9 cellular contexts compared by ENCODE assay signal in genomic region chr12:112130461-112130998, GRCh38. TPM values are rescaled to one million over a fixed set of nuclear protein-coding genes. Genes with fewer than 3 reads are reported as not detected.
DNase-seq lines count a peak whose midpoint lies in the region; ATAC-seq, FAIRE-seq and TF ChIP-seq lines count a peak whose summit lies in the region.
"Had no signal": no experiment of that assay in that cellular context is flagged by ENCODE, and none has a peak within 500 bp of the region (broad histone marks: within the 10 kb centered on the region; RNA-seq: fewer than 3 reads in every experiment).

No MANE protein-coding gene starts in this region.

- TF ChIP-seq POLR2A in HepG2 (IDR thresholded peaks at IDR 0.05; ENCODE audit: insufficient read depth in 1 of 2, low read depth in 2 of 2, low read length in 2 of 2), result no peak

- H3K9me3 ChIP-seq in SK-N-SH (no peaks in the 10 kb centered on the region), HepG2 (ENCODE audit: low read length) (no peaks in the 10 kb centered on the region)

- TF ChIP-seq RAD21 in SK-N-SH (IDR thresholded peaks at IDR 0.05; ENCODE audit: low read length), result no peak
- no peak for TF ChIP-seq RAD21 in HepG2 (CRISPR knock-in tag; IDR thresholded peaks at IDR 0.05)

- H3K36me3 ChIP-seq in SK-N-SH (replicated peaks in 1 of 2; ENCODE audit: control insufficient read depth in 1 of 2, insufficient read depth in 2 of 2, low read length in 1 of 2), result peaks cover 10 to 30% of the 10 kb centered on the region in 2 experiments
- H3K36me3 ChIP-seq in HepG2 (replicated peaks in 1 of 2; ENCODE audit: control insufficient read depth in 1 of 2, insufficient read depth in 2 of 2, low read length in 2 of 2), result peaks cover 2 to 7% of the 10 kb centered on the region in 2 experiments

- 7% methylated on average over 2 of the region's 2 CpGs for WGBS in SK-N-SH (ENCODE audit: low lambda C conversion rate)
- 53% methylated on average over 2 of the region's 2 CpGs for WGBS in HepG2 (ENCODE audit: low lambda C conversion rate)

- peaks cover 13% of the 10 kb centered on the region for H3K36me3 Mint-ChIP-seq in activated CD4-positive, alpha-beta memory T cell treated with anti-CD3 and anti-CD28 coated beads for 36 hours

- peaks cover 9% of the 10 kb centered on the region for H3F3A ChIP-seq in SK-N-SH (replicated peaks; ENCODE audit: insufficient read depth)

- H3K4me3 ChIP-seq in SK-N-SH (ENCODE audit: low read depth in 2 of 2, low read length in 1 of 2), result peak overlapping the region in 1 of 2 experiments; percentile 12; a peak in 2 of 4 replicates
- H3K4me3 ChIP-seq in HepG2 (replicated peaks in 1 of 3; ENCODE audit: insufficient read depth in 1 of 3, low read depth in 2 of 3, low read length in 3 of 3), result no peak overlapping the region

- H3K4me1 ChIP-seq in SK-N-SH (ENCODE audit: control insufficient read depth in 1 of 2, insufficient read depth in 2 of 2, low read depth in 1 of 2, low read length in 1 of 2), result peaks cover 4 to 15% of the 10 kb centered on the region in 2 experiments; a peak in 3 of 4 replicates
- H3K4me1 ChIP-seq in HepG2 (ENCODE audit: insufficient read depth, low read length), result peaks cover 38% of the 10 kb centered on the region

- TF ChIP-seq CTCF in SK-N-SH (IDR thresholded peaks at IDR 0.05), result no peak
- TF ChIP-seq CTCF in HepG2 (CRISPR knock-in tag; IDR thresholded peaks at IDR 0.05), result no peak

- no peaks in the 10 kb centered on the region for H3K27me3 ChIP-seq in SK-N-SH (ENCODE audit: insufficient read depth)
- H3K27me3 ChIP-seq in HepG2 (ENCODE audit: control insufficient read depth in 1 of 2, insufficient read depth in 2 of 2, low read length in 2 of 2), result no peaks in the 10 kb centered on the region

- peaks cover 58% of the 10 kb centered on the region for H3K79me2 ChIP-seq in SK-N-SH (ENCODE audit: insufficient read depth)
- peaks cover 10% of the 10 kb centered on the region for H3K79me2 ChIP-seq in HepG2 (ENCODE audit: insufficient read depth, low read length)

- peaks cover 56% of the 10 kb centered on the region for H3K4me1 Mint-ChIP-seq in activated CD4-positive, alpha-beta memory T cell treated with anti-CD3 and anti-CD28 coated beads for 36 hours (ENCODE audit: low read depth)

- ATAC-seq in SK-N-SH treated with all-trans-retinoic acid at 6 μM for 48 hours (no peak), HG03196 (IDR thresholded peaks at IDR 0.05; ENCODE audit: unreplicated experiment) (peak; percentile 54), HepG2 (no peak), GM18519 (IDR thresholded peaks at IDR 0.05; ENCODE audit: low FRiP score, unreplicated experiment) (no peak)

- no peaks in the 10 kb centered on the region for H3K27me3 Mint-ChIP-seq in activated CD4-positive, alpha-beta memory T cell treated with anti-CD3 and anti-CD28 coated beads for 36 hours

- H3K4me2 ChIP-seq in SK-N-SH (peak overlapping the region; percentile 66), HepG2 (ENCODE audit: low read depth, low read length) (no peak overlapping the region)

- peak overlapping the region; percentile 55 for H3K4me3 Mint-ChIP-seq in activated CD4-positive, alpha-beta memory T cell treated with anti-CD3 and anti-CD28 coated beads for 36 hours

- DNase-seq in SK-N-SH (no peak), HepG2 (ENCODE audit: low spot score) (no peak), NCI-H2171 treated with DMSO at 0.1 percent for 48 hours (lab: John Stamatoyannopoulos, UW) (no peak), activated gamma-delta T cell (lab: John Stamatoyannopoulos, UW) (no peak)
- no peak for DNase-seq in activated CD4-positive, alpha-beta memory T cell treated with anti-CD3 and anti-CD28 coated beads for 36 hours

- CTCF ChIA-PET in SK-N-SH (lab: Yijun Ruan, JAX), result no interaction called here
- CTCF ChIA-PET in activated CD4-positive, alpha-beta memory T cell treated with anti-CD3 and anti-CD28 coated beads for 36 hours (lab: Charles Lee), result interaction anchor here (0.6 to 2.1 kb wide), 6 partner anchors 18 to 377 kb away, joined by 3 to 5 read pairs (median 4); no protein-coding TSS in a partner anchor
- CTCF ChIA-PET in HepG2 (lab: Yijun Ruan, JAX; ENCODE audit: low intra/inter-chr PET ratio, low total read pairs), result no interaction called here

- H2AFZ ChIP-seq in SK-N-SH (ENCODE audit: low read depth), result peak overlapping the region; percentile 55
- H2AFZ ChIP-seq in HepG2 (ENCODE audit: low read length), result no peak overlapping the region

- peak overlapping the region; percentile 17 to 65; a peak in 2 of 4 replicates for H3K27ac ChIP-seq in SK-N-SH (ENCODE audit: low read depth in 2 of 2, low read length in 1 of 2)
- H3K27ac ChIP-seq in HepG2 (ENCODE audit: extremely low read length, insufficient read depth, low read length), result no peak overlapping the region
- H3K27ac ChIP-seq: 22Rv1 had no signal

- H3K9ac ChIP-seq in SK-N-SH, result peak overlapping the region; percentile 46; the same call in 1 of the 2 replicates
- H3K9ac ChIP-seq in HepG2 (ENCODE audit: insufficient read depth, low read depth, low read length), result no peak overlapping the region; the same call in 1 of the 2 replicates

- no peak for FAIRE-seq in HepG2 (lab: Jason Lieb, UNC)

- TF ChIP-seq EP300 in SK-N-SH (IDR thresholded peaks at IDR 0.05; ENCODE audit: borderline replicate concordance in 1 of 2, low read depth in 1 of 2, low read length in 1 of 2), result no peak
- TF ChIP-seq EP300 in HepG2 (IDR thresholded peaks at IDR 0.05; ENCODE audit: low read depth in 2 of 2, low read length in 2 of 2), result no peak
- no peak for TF ChIP-seq EP300 in HepG2 (CRISPR knock-in tag; IDR thresholded peaks at IDR 0.05; ENCODE audit: borderline replicate concordance)

- POLR2A ChIA-PET in SK-N-SH (lab: Yijun Ruan, JAX), result no interaction called here
- POLR2A ChIA-PET in activated CD4-positive, alpha-beta memory T cell treated with anti-CD3 and anti-CD28 coated beads for 36 hours (lab: Charles Lee), result interaction anchor here (0.6 to 2.3 kb wide), 11 partner anchors 15 to 289 kb away, joined by 3 to 24 read pairs (median 7); partner anchors contain the start of gene NAA25
- POLR2A ChIA-PET in HepG2 (lab: Yijun Ruan, JAX), result no interaction called here

- in situ Hi-C loops in HepG2 (cut with HindIII; ENCODE audit: extremely low pct_ligation_motif_present, low pct_unique_long_range_greater_than_20kb), result no loop called here

- peak overlapping the region; percentile 76 for H3K27ac Mint-ChIP-seq in activated CD4-positive, alpha-beta memory T cell treated with anti-CD3 and anti-CD28 coated beads for 36 hours

- no peaks in the 10 kb centered on the region for H4K20me1 ChIP-seq in SK-N-SH (ENCODE audit: insufficient read depth)
- H4K20me1 ChIP-seq in HepG2 (ENCODE audit: insufficient read depth, low read length), result no peaks in the 10 kb centered on the region

- no peaks in the 10 kb centered on the region for H3K9me2 ChIP-seq in SK-N-SH

- BruUV-seq in HepG2 (replicated peaks; lab: Mats Ljungman, UMichigan), result no TSS peak

- no peaks in the 10 kb centered on the region for H3K9me3 Mint-ChIP-seq in activated CD4-positive, alpha-beta memory T cell treated with anti-CD3 and anti-CD28 coated beads for 36 hours

- intact Hi-C loops in activated CD4-positive, alpha-beta memory T cell treated with anti-CD3 and anti-CD28 coated beads for 36 hours (cut with micrococcal nuclease), result loop anchor here (1.0 to 5.0 kb wide), 7 partner anchors 22 to 257 kb away; partner anchors contain the start of genes ERP29, NAA25 and TMEM116
- intact Hi-C loops in HepG2 (cut with micrococcal nuclease; ENCODE audit: unreplicated experiment), result no loop called here

RNA-seq across cellular contexts. Expression of gene TRAFD1, which starts 5.2 kb away (rescaled TPM):
- polyA plus RNA-seq in SK-N-SH (2012; rRNA removed), result 12.4 and 18.2 TPM in 2 replicates
- polyA plus RNA-seq in SK-N-SH (2012; cell fraction: cytosol; rRNA removed), result 15.0 and 16.3 TPM in 2 replicates
- polyA plus RNA-seq in SK-N-SH (2012; cell fraction: nucleus; rRNA removed), result 12.6 and 16.7 TPM in 2 replicates
- total RNA-seq in activated CD4-positive, alpha-beta memory T cell treated with anti-CD3 and anti-CD28 coated beads for 36 hours, result 10 to 100 TPM; 56.4 to 61.8 TPM
- 20.9 and 27.8 TPM in 2 replicates for total RNA-seq in HepG2 (2016; rRNA removed; fragmentation: Illumina TruSeq; extraction: Trizol)
- 3.3 and 3.6 TPM in 2 replicates for total RNA-seq in HepG2 (2016; cell fraction: cytosol; rRNA removed; fragmentation: Illumina TruSeq; extraction: Trizol; ENCODE audit: low read depth)
- 20.5 and 24.2 TPM in 2 replicates for total RNA-seq in HepG2 (2016; cell fraction: insoluble cytoplasmic fraction; rRNA removed; fragmentation: Illumina TruSeq; extraction: Trizol)
- 7.6 and 9.4 TPM in 2 replicates for total RNA-seq in HepG2 (2016; cell fraction: membrane; rRNA removed; fragmentation: Illumina TruSeq; extraction: Trizol)
- total RNA-seq in HepG2 (2016; cell fraction: nucleus; rRNA removed; fragmentation: Illumina TruSeq; extraction: Trizol), result 16.1 and 18.7 TPM in 2 replicates
- polyA plus RNA-seq in HepG2 (2011; rRNA removed), result 9.5 and 10.4 TPM in 2 replicates
- 8.7 and 9.7 TPM in 2 replicates for polyA plus RNA-seq in HepG2 (2011; cell fraction: cytosol; rRNA removed)
- polyA plus RNA-seq in HepG2 (2011; cell fraction: nucleus; rRNA removed), result 9.1 and 10.4 TPM in 2 replicates
- 8.9 and 13.3 TPM in 2 replicates for polyA plus RNA-seq in HepG2 (2012)
- polyA plus RNA-seq in HepG2 (2016; cell fraction: cytosol; fragmentation: Illumina TruSeq; extraction: Trizol; ENCODE audit: low read depth), result 1.0 and 1.5 TPM in 2 replicates
- polyA plus RNA-seq in HepG2 (2016; cell fraction: insoluble cytoplasmic fraction; fragmentation: Illumina TruSeq; extraction: Trizol; ENCODE audit: low read depth), result 20.8 and 21.2 TPM in 2 replicates
- 3.1 TPM in 2 replicates for polyA plus RNA-seq in HepG2 (2016; cell fraction: membrane; fragmentation: Illumina TruSeq; extraction: Trizol; ENCODE audit: low read depth)
- 14.6 and 15.4 TPM in 2 replicates for polyA plus RNA-seq in HepG2 (2016; cell fraction: nucleus; fragmentation: Illumina TruSeq; extraction: Trizol; ENCODE audit: insufficient read depth, low read depth)
- 8.1 and 43.5 TPM in 2 replicates for polyA minus RNA-seq in HepG2 (2011; rRNA and poly(A)+ RNA removed; ENCODE audit: low replicate concordance)
- polyA minus RNA-seq in HepG2 (2011; cell fraction: cytosol; rRNA and poly(A)+ RNA removed), result 5.2 and 7.2 TPM in 2 replicates
- polyA minus RNA-seq in HepG2 (2011; cell fraction: nucleus; rRNA and poly(A)+ RNA removed), result 12.0 and 15.9 TPM in 2 replicates

RNA-seq across cellular contexts. Expression of gene NAA25, which starts 21.9 kb away (rescaled TPM):
- polyA plus RNA-seq in SK-N-SH (2012; rRNA removed) (4.4 and 6.0 TPM in 2 replicates), HepG2 (2011; rRNA removed) (11.4 and 13.5 TPM in 2 replicates)
- 5.3 and 6.4 TPM in 2 replicates for polyA plus RNA-seq in SK-N-SH (2012; cell fraction: cytosol; rRNA removed)
- 7.3 and 13.6 TPM in 2 replicates for polyA plus RNA-seq in SK-N-SH (2012; cell fraction: nucleus; rRNA removed)
- 10 to 100 TPM; 41.7 to 43.3 TPM for total RNA-seq in activated CD4-positive, alpha-beta memory T cell treated with anti-CD3 and anti-CD28 coated beads for 36 hours
- 32.0 and 36.1 TPM in 2 replicates for total RNA-seq in HepG2 (2016; rRNA removed; fragmentation: Illumina TruSeq; extraction: Trizol)
- 7.7 and 9.0 TPM in 2 replicates for total RNA-seq in HepG2 (2016; cell fraction: cytosol; rRNA removed; fragmentation: Illumina TruSeq; extraction: Trizol; ENCODE audit: low read depth)
- 29.7 and 38.3 TPM in 2 replicates for total RNA-seq in HepG2 (2016; cell fraction: insoluble cytoplasmic fraction; rRNA removed; fragmentation: Illumina TruSeq; extraction: Trizol)
- 10.6 and 12.3 TPM in 2 replicates for total RNA-seq in HepG2 (2016; cell fraction: membrane; rRNA removed; fragmentation: Illumina TruSeq; extraction: Trizol)
- total RNA-seq in HepG2 (2016; cell fraction: nucleus; rRNA removed; fragmentation: Illumina TruSeq; extraction: Trizol), result 40.0 and 40.4 TPM in 2 replicates
- 4.5 and 7.2 TPM in 2 replicates for polyA plus RNA-seq in HepG2 (2011; cell fraction: cytosol; rRNA removed)
- 10.3 and 12.1 TPM in 2 replicates for polyA plus RNA-seq in HepG2 (2011; cell fraction: nucleus; rRNA removed)
- 14.4 and 16.1 TPM in 2 replicates for polyA plus RNA-seq in HepG2 (2012)
- polyA plus RNA-seq in HepG2 (2016; cell fraction: cytosol; fragmentation: Illumina TruSeq; extraction: Trizol; ENCODE audit: low read depth), result 1.2 and 1.4 TPM in 2 replicates
- 16.8 and 17.4 TPM in 2 replicates for polyA plus RNA-seq in HepG2 (2016; cell fraction: insoluble cytoplasmic fraction; fragmentation: Illumina TruSeq; extraction: Trizol; ENCODE audit: low read depth)
- 2.8 and 3.2 TPM in 2 replicates for polyA plus RNA-seq in HepG2 (2016; cell fraction: membrane; fragmentation: Illumina TruSeq; extraction: Trizol; ENCODE audit: low read depth)
- polyA plus RNA-seq in HepG2 (2016; cell fraction: nucleus; fragmentation: Illumina TruSeq; extraction: Trizol; ENCODE audit: insufficient read depth, low read depth), result 32.7 and 35.6 TPM in 2 replicates
- 17.6 and 43.3 TPM in 2 replicates for polyA minus RNA-seq in HepG2 (2011; rRNA and poly(A)+ RNA removed; ENCODE audit: low replicate concordance)
- polyA minus RNA-seq in HepG2 (2011; cell fraction: cytosol; rRNA and poly(A)+ RNA removed), result 21.9 and 26.3 TPM in 2 replicates
- polyA minus RNA-seq in HepG2 (2011; cell fraction: nucleus; rRNA and poly(A)+ RNA removed), result 40.7 and 48.1 TPM in 2 replicates

Comparison
In these comparisons a context has a peak if more than half of its experiments do, and no peak if none do; other contexts are left out.
1. Of the 25 proteins assayed by ChIP-seq in both HepG2 and SK-N-SH: peak only in HepG2: none; only in SK-N-SH: YY1; in both: none; in neither: 24.